In genomic region chr4:6880691-6881090, GRCh38 we compare ENCODE assay signal across 16 cellular contexts. TPM values are rescaled to one million over a fixed set of nuclear protein-coding genes. Genes with fewer than 3 reads are reported as not detected.
A peak's percentile ranks its signal among the peaks of the same experiment; 100 is the strongest.
DNase-seq lines count a peak whose midpoint lies in the region; ATAC-seq and TF ChIP-seq lines count a peak whose summit lies in the region.
"Had no signal": no experiment of that assay in that cellular context is flagged by ENCODE, and none has a peak within 500 bp of the region (broad histone marks: within the 10 kb centered on the region; RNA-seq: fewer than 3 reads in every experiment).

No MANE protein-coding gene starts in this region.

- no peaks in the 10 kb centered on the region for H3K9me3 ChIP-seq in A673 (ENCODE audit: low read depth, low read length, poor library complexity, severe bottlenecking)
- H3K9me3 ChIP-seq: A549 had no signal

- TF ChIP-seq CTCF in A673 (conservative IDR thresholded peaks at IDR 0.05; ENCODE audit: low read depth, low read length) (no peak), dorsolateral prefrontal cortex (IDR thresholded peaks at IDR 0.05 in 54 of 56, conservative IDR thresholded peaks at IDR 0.05 in 2 of 56; ENCODE audit: low read depth in 1 of 56, partially characterized antibody in 56 of 56) (no peak), nephron progenitor cell (IDR thresholded peaks at IDR 0.05) (no peak)

- H3K27me3 ChIP-seq in A673 (replicated peaks; ENCODE audit: insufficient read depth, low read depth, low read length, poor library complexity) (no peaks in the 10 kb centered on the region), dorsolateral prefrontal cortex (no peaks in the 10 kb centered on the region)
- H3K27me3 ChIP-seq: BLaER1 treated with 17β-estradiol and CSF1 and Interleukin-3, amounts not matched to agents 10 nM and 100 nM had no signal

- no peaks in the 10 kb centered on the region for H3K4me1 ChIP-seq in A673 (ENCODE audit: insufficient read depth, low read length, poor library complexity, severe bottlenecking)

- H3K4me3 Mint-ChIP-seq in activated T-helper 17 cell treated with anti-CD3 and anti-CD28 coated beads, Interleukin-2, amount 50 U/mL, for 72 hours: no peak overlapping the region
- H3K4me3 Mint-ChIP-seq in nephron progenitor cell: no peak overlapping the region
- H3K4me3 Mint-ChIP-seq: CD4-positive, CD25-positive, alpha-beta regulatory T cell; HFFc6 had no signal

- CTCF ChIA-PET in A673 (lab: Charles Lee): no interaction called here

- H3K36me3 Mint-ChIP-seq in activated T-helper 17 cell treated with anti-CD3 and anti-CD28 coated beads, Interleukin-2, amount 50 U/mL, for 72 hours (ENCODE audit: low read depth): peaks cover 74% of the 10 kb centered on the region
- peaks cover 71% of the 10 kb centered on the region for H3K36me3 Mint-ChIP-seq in nephron progenitor cell (ENCODE audit: low read depth)

- H3K27ac Mint-ChIP-seq in activated T-helper 17 cell treated with anti-CD3 and anti-CD28 coated beads, Interleukin-2, amount 50 U/mL, for 72 hours: peak overlapping the region; percentile 52
- H3K27ac Mint-ChIP-seq in nephron progenitor cell: peak overlapping the region; percentile 24
- H3K27ac Mint-ChIP-seq: CD4-positive, CD25-positive, alpha-beta regulatory T cell; HFFc6 had no signal

- H3K4me3 ChIP-seq in A673 (ENCODE audit: low read depth, low read length, poor library complexity, severe bottlenecking) (no peak overlapping the region), dorsolateral prefrontal cortex (no peak overlapping the region)
- H3K4me3 ChIP-seq: A549; BLaER1 treated with 17β-estradiol and CSF1 and Interleukin-3, amounts not matched to agents 10 nM and 100 nM had no signal

- H3K27ac ChIP-seq in A673 (ENCODE audit: low read depth, low read length, poor library complexity, severe bottlenecking): peak overlapping the region; percentile 5
- peak overlapping the region in 39 of 59 donors; percentile 2 to 75 (median 52) for H3K27ac ChIP-seq in dorsolateral prefrontal cortex
- H3K27ac ChIP-seq: A549; BLaER1 treated with 17β-estradiol and CSF1 and Interleukin-3, amounts not matched to agents 10 nM and 100 nM had no signal

- H3K4me1 Mint-ChIP-seq in activated T-helper 17 cell treated with anti-CD3 and anti-CD28 coated beads, Interleukin-2, amount 50 U/mL, for 72 hours: peaks cover 4% of the 10 kb centered on the region
- H3K4me1 Mint-ChIP-seq in nephron progenitor cell: peaks cover 13% of the 10 kb centered on the region

- no TSS peak for BruUV-seq in A673 (replicated peaks; lab: Mats Ljungman, UMichigan)

- no peaks in the 10 kb centered on the region for H3K9me3 Mint-ChIP-seq in activated T-helper 17 cell treated with anti-CD3 and anti-CD28 coated beads, Interleukin-2, amount 50 U/mL, for 72 hours
- no peaks in the 10 kb centered on the region for H3K9me3 Mint-ChIP-seq in nephron progenitor cell
- H3K9me3 Mint-ChIP-seq: CD4-positive, CD25-positive, alpha-beta regulatory T cell; HFFc6 had no signal

- ATAC-seq in activated T-helper 17 cell treated with anti-CD3 and anti-CD28 coated beads, Interleukin-2, amount 50 U/mL, for 72 hours (replicated peaks): no peak
- no peak for ATAC-seq in GM18868 (IDR thresholded peaks at IDR 0.05; ENCODE audit: unreplicated experiment)
- ATAC-seq: A549, HepG2 had no signal

- intact Hi-C loops in A673 (cut with micrococcal nuclease; ENCODE audit: unreplicated experiment): no loop called here
- intact Hi-C loops in dorsolateral prefrontal cortex (cut with DNase I): no loop called here

- DNase-seq in A673 (ENCODE audit: low spot score) (no peak), dorsolateral prefrontal cortex (peak in 4 of 10 donors; percentile 38 to 64 (median 58)), nephron progenitor cell (no peak), hippocampal formation (lab: John Stamatoyannopoulos, UW) (no peak)
- no peak for DNase-seq in activated CD8-positive, alpha-beta memory T cell treated with anti-CD3 and anti-CD28 coated beads, Interleukin-2, amount 50 U/mL, for 48 hours
- DNase-seq: AML-193; Calu3; CD4-positive, CD25-positive, alpha-beta regulatory T cell; DMS 273 treated with DMSO at 0.1 percent for 48 hours; HCEC 1CT; HFFc6 had no signal

- H3K27me3 Mint-ChIP-seq in activated T-helper 17 cell treated with anti-CD3 and anti-CD28 coated beads, Interleukin-2, amount 50 U/mL, for 72 hours: no peaks in the 10 kb centered on the region
- H3K27me3 Mint-ChIP-seq in nephron progenitor cell (ENCODE audit: low read depth, poor library complexity): peaks cover 3% of the 10 kb centered on the region
- H3K27me3 Mint-ChIP-seq: CD4-positive, CD25-positive, alpha-beta regulatory T cell had no signal

- POLR2A ChIA-PET in A673 (lab: Charles Lee; ENCODE audit: low non-redundant PET): no interaction called here

- peaks cover 62% of the 10 kb centered on the region for H3K36me3 ChIP-seq in A673 (ENCODE audit: insufficient read depth, low read length, poor library complexity, severe bottlenecking)

RNA-seq across cellular contexts. Expression of gene TBC1D14, which starts 28.9 kb away (rescaled TPM):
- total RNA-seq in A673 (2021) (44.3 and 46.0 TPM in 2 replicates), dorsolateral prefrontal cortex (10 to 100 TPM; 44.0 to 85.9 (median 62.0) TPM)
- total RNA-seq in activated T-helper 17 cell treated with anti-CD3 and anti-CD28 coated beads, Interleukin-2, amount 50 U/mL, for 72 hours: 10 to 100 TPM; 44.1 to 63.8 TPM
